In genomic region chr13:114099918-114100445, GRCh38 we compare ENCODE assay signal across 1 cellular context.
TF ChIP-seq lines count a peak whose summit lies in the region.

No MANE protein-coding gene starts in this region.

TF ChIP-seq in GM12878, 131 proteins besides CTCF, POLR2A, EP300 and RAD21:
- TF ChIP-seq STAT1 (conservative IDR thresholded peaks at IDR 0.05) (no peak), KAT2A (conservative IDR thresholded peaks at IDR 0.05; ENCODE audit: control insufficient read depth, low read depth, low read length) (no peak), SPI1 (IDR thresholded peaks at IDR 0.05; ENCODE audit: borderline replicate concordance, insufficient read depth, low read depth, low read length) (no peak), SRF (IDR thresholded peaks at IDR 0.05; ENCODE audit: low read depth in 2 of 2, low read length in 2 of 2) (no peak), TBL1XR1 (IDR thresholded peaks at IDR 0.05; ENCODE audit: low read depth, low read length) (no peak), TAF1 (IDR thresholded peaks at IDR 0.05; ENCODE audit: borderline replicate concordance, low read depth, low read length) (no peak), SUPT20H (IDR thresholded peaks at IDR 0.05; ENCODE audit: borderline replicate concordance, control insufficient read depth, low read depth, low read length) (no peak)
- TF ChIP-seq, protein P1, sequence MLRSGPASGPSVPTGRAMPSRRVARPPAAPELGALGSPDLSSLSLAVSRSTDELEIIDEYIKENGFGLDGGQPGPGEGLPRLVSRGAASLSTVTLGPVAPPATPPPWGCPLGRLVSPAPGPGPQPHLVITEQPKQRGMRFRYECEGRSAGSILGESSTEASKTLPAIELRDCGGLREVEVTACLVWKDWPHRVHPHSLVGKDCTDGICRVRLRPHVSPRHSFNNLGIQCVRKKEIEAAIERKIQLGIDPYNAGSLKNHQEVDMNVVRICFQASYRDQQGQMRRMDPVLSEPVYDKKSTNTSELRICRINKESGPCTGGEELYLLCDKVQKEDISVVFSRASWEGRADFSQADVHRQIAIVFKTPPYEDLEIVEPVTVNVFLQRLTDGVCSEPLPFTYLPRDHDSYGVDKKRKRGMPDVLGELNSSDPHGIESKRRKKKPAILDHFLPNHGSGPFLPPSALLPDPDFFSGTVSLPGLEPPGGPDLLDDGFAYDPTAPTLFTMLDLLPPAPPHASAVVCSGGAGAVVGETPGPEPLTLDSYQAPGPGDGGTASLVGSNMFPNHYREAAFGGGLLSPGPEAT (IDR thresholded peaks at IDR 0.05; ENCODE audit: low read depth) = no peak
- TF ChIP-seq, protein P2, sequence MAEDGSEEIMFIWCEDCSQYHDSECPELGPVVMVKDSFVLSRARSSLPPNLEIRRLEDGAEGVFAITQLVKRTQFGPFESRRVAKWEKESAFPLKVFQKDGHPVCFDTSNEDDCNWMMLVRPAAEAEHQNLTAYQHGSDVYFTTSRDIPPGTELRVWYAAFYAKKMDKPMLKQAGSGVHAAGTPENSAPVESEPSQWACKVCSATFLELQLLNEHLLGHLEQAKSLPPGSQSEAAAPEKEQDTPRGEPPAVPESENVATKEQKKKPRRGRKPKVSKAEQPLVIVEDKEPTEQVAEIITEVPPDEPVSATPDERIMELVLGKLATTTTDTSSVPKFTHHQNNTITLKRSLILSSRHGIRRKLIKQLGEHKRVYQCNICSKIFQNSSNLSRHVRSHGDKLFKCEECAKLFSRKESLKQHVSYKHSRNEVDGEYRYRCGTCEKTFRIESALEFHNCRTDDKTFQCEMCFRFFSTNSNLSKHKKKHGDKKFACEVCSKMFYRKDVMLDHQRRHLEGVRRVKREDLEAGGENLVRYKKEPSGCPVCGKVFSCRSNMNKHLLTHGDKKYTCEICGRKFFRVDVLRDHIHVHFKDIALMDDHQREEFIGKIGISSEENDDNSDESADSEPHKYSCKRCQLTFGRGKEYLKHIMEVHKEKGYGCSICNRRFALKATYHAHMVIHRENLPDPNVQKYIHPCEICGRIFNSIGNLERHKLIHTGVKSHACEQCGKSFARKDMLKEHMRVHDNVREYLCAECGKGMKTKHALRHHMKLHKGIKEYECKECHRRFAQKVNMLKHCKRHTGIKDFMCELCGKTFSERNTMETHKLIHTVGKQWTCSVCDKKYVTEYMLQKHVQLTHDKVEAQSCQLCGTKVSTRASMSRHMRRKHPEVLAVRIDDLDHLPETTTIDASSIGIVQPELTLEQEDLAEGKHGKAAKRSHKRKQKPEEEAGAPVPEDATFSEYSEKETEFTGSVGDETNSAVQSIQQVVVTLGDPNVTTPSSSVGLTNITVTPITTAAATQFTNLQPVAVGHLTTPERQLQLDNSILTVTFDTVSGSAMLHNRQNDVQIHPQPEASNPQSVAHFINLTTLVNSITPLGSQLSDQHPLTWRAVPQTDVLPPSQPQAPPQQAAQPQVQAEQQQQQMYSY (CRISPR knock-in tag; IDR thresholded peaks at IDR 0.05) = no peak
TF ChIP-seq in GM12878: peak in this region for 0.
